ENCODE assay signal across 8 cellular contexts in genomic region chr3:16319307-16319706, GRCh38. TPM values are rescaled to one million over a fixed set of nuclear protein-coding genes. Genes with fewer than 3 reads are reported as not detected.
DNase-seq lines count a peak whose midpoint lies in the region; TF ChIP-seq lines count a peak whose summit lies in the region.

No MANE protein-coding gene starts in this region.

- no peak overlapping the region for H3K4me3 ChIP-seq in fibroblast of villous mesenchyme (ENCODE audit: low read depth, low read length)

- peak; percentile 38 to 48 for DNase-seq in AML-193 (lab: John Stamatoyannopoulos, UW)
- peak; percentile 15 for DNase-seq in LHCN-M2 (ENCODE audit: low read depth)
- DNase-seq in activated CD8-positive, alpha-beta memory T cell treated with anti-CD3 and anti-CD28 coated beads for 4 hours (ENCODE audit: low read depth in 2 of 2), result peak; percentile 65 to 76
- DNase-seq in fibroblast of villous mesenchyme (ENCODE audit: low read depth), result no peak
- DNase-seq in stimulated activated CD8-positive, alpha-beta memory T cell treated with anti-CD3 and anti-CD28 coated beads, Interleukin-2, amount 100 ng/mL, for 1 hour (ENCODE audit: low read depth in 2 of 2), result peak; percentile 31 to 57
- DNase-seq in amniotic stem cell (lab: John Stamatoyannopoulos, UW), result no peak
- no peak for DNase-seq in ureter (ENCODE audit: low spot score)
- no peak for DNase-seq in medulla oblongata (ENCODE audit: extremely low spot score)

- peak; percentile 21 for TF ChIP-seq CTCF in fibroblast of villous mesenchyme (IDR thresholded peaks at IDR 0.05; ENCODE audit: insufficient read depth, low read depth, low read length)

RNA-seq across cellular contexts. Expression of gene OXNAD1, which starts 54.3 kb away (rescaled TPM):
- total RNA-seq in LHCN-M2 (2014; rRNA removed) (5.5 and 8.0 TPM in 2 replicates), fibroblast of villous mesenchyme (9.0 and 9.5 TPM in 2 replicates), ureter (22.3 TPM)
- 2.7 TPM for polyA plus RNA-seq in LHCN-M2 (2012)

RNA-seq across cellular contexts. Expression of gene DPH3, which starts 54.6 kb away (rescaled TPM):
- total RNA-seq in LHCN-M2 (2014; rRNA removed), result 21.7 and 26.9 TPM in 2 replicates
- 16.6 TPM for polyA plus RNA-seq in LHCN-M2 (2012)
- 20.0 and 33.2 TPM in 2 replicates for total RNA-seq in fibroblast of villous mesenchyme
- total RNA-seq in ureter, result 16.6 TPM

Comparison
In these comparisons a context has a peak if more than half of its experiments do, and no peak if none do; other contexts are left out.
1. DNase-seq: peak in AML-193 (2 of 2), LHCN-M2 (single experiment), activated CD8-positive, alpha-beta memory T cell treated with anti-CD3 and anti-CD28 coated beads for 4 hours (2 of 2) and stimulated activated CD8-positive, alpha-beta memory T cell treated with anti-CD3 and anti-CD28 coated beads, Interleukin-2, amount 100 ng/mL, for 1 hour (2 of 2); none in fibroblast of villous mesenchyme (single experiment), amniotic stem cell (single experiment), ureter (single experiment) and medulla oblongata (single experiment).